ENCODE assay signal across 8 cellular contexts in the genomic region with DNA sequence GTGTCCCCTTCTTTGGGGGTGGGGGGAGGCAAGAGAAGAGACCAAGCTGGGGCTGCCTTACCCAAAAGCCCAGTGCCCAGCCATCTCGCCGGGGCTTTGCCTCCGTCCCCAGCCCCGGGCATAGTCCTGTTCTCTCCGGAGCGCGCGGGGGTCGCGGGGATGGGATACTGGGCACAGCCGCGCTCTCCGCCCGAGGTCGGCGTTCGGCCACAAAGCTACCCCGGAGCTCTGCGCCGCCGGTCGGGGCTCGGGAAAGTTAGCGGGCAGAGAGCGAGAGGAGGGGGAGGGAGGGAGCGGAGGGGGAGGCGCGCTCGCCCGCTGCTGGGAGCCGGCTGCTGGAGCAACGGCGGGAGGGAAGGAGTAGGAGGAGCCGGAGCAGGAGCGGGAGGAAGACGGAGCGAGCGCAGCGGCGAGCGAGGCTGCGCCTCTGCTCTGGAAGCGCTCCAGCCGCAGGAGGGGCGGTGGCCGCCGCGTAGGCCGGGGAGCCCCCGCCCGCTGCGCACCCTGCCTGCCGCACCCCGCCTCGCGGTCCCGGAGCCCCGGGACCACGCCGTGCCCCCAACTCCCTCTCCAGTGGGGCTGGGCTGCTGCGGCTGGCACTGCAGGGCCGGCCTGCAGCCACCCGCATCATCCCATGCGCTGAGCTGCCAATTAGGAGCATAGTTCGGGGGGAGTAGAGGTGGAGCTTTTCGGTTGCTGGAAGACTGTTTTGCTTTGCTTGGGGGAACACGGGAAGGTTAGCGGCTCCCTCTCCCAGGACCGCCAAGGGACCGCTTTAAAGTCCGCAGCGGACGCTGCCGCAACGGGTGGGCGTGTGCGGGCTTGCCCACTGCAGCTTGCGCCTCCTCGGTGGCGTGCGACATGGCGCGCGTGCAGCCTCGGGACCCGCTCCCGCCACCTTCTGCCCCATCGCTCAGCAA. TPM values are rescaled to one million over a fixed set of nuclear protein-coding genes. Genes with fewer than 3 reads are reported as not detected.
DNase-seq lines count a peak whose midpoint lies in the region; ATAC-seq and TF ChIP-seq lines count a peak whose summit lies in the region.

A gene with protein sequence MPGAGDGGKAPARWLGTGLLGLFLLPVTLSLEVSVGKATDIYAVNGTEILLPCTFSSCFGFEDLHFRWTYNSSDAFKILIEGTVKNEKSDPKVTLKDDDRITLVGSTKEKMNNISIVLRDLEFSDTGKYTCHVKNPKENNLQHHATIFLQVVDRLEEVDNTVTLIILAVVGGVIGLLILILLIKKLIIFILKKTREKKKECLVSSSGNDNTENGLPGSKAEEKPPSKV (minus strand): TSS at position 272 of the 920 bp plus-strand sequence. CDS start 150 bp downstream, at position 122.

- WGBS in iPS DF 6.9 (ENCODE audit: insufficient coverage, insufficient read length): no CpG with 5 or more reads among the region's 88 CpGs

- no peak for ATAC-seq in GM19397 (IDR thresholded peaks at IDR 0.05; ENCODE audit: unreplicated experiment)

- peak; percentile 78 for DNase-seq in activated CD4-positive, alpha-beta T cell treated with anti-CD3 and anti-CD28 coated beads, Interleukin-2, amount 10 ng/mL, durations not matched to agents 24 days and 14 days
- no peak for DNase-seq in activated CD4-positive, alpha-beta T cell treated with anti-CD3 and anti-CD28 coated beads for 1 hour
- DNase-seq in NCI-H510A treated with DMSO at 0.1 percent for 48 hours (lab: John Stamatoyannopoulos, UW): peak; percentile 62
- peak; percentile 66 to 97 for DNase-seq in T47D (ENCODE audit: low read depth in 1 of 2, low spot score in 1 of 2)
- no peak for DNase-seq in iPS DF 6.9 (ENCODE audit: low read depth, low spot score)
- DNase-seq in retinal pigment epithelial cell (ENCODE audit: low read depth): no peak
- no peak for DNase-seq in stimulated activated CD4-positive, alpha-beta T cell treated with anti-CD3 and anti-CD28 coated beads, Interleukin-4, amount 100 ng/mL, for 24 hours

- H3K27me3 ChIP-seq in iPS DF 6.9 (ENCODE audit: control insufficient read depth, insufficient read depth, low read length): peaks cover 56% of the 10 kb centered on the region

- in situ Hi-C loops in T47D (cut with HindIII; ENCODE audit: low pct_unique_long_range_greater_than_20kb, low sequenced_read_pairs): no loop called here

- H3K9me3 ChIP-seq in iPS DF 6.9 (ENCODE audit: control insufficient read depth, insufficient read depth, low read length): no peaks in the 10 kb centered on the region

- no peak within 1 kb of the TSS for H3K27ac Mint-ChIP-seq in activated CD4-positive, alpha-beta T cell treated with anti-CD3 and anti-CD28 coated beads, Interleukin-2, amount 10 ng/mL, durations not matched to agents 24 days and 14 days

- no peaks in the 10 kb centered on the region for H3K36me3 Mint-ChIP-seq in activated CD4-positive, alpha-beta T cell treated with anti-CD3 and anti-CD28 coated beads, Interleukin-2, amount 10 ng/mL, durations not matched to agents 24 days and 14 days (ENCODE audit: low read depth)

- H3K4me1 Mint-ChIP-seq in activated CD4-positive, alpha-beta T cell treated with anti-CD3 and anti-CD28 coated beads, Interleukin-2, amount 10 ng/mL, durations not matched to agents 24 days and 14 days: peaks cover 14% of the 10 kb centered on the region

- no peaks in the 10 kb centered on the region for H3K36me3 ChIP-seq in iPS DF 6.9 (ENCODE audit: control insufficient read depth, insufficient read depth, low read length)

- H3K27ac ChIP-seq in iPS DF 6.9 (ENCODE audit: low read length): no peak within 1 kb of the TSS

- peak within 1 kb of the TSS; percentile 74 for H3K4me3 Mint-ChIP-seq in activated CD4-positive, alpha-beta T cell treated with anti-CD3 and anti-CD28 coated beads, Interleukin-2, amount 10 ng/mL, durations not matched to agents 24 days and 14 days

- peak within 1 kb of the TSS; percentile 72 for H3K4me3 ChIP-seq in iPS DF 6.9 (ENCODE audit: low read length)
- H3K4me3 ChIP-seq in retinal pigment epithelial cell (ENCODE audit: low read length): peak within 1 kb of the TSS; percentile 39

- intact Hi-C loops in activated CD4-positive, alpha-beta T cell treated with anti-CD3 and anti-CD28 coated beads, Interleukin-2, amount 10 ng/mL, durations not matched to agents 24 days and 14 days (cut with micrococcal nuclease): no loop called here

- peaks cover 18% of the 10 kb centered on the region for H3K4me1 ChIP-seq in iPS DF 6.9 (ENCODE audit: control insufficient read depth, insufficient read depth, low read length)

- no peaks in the 10 kb centered on the region for H3K9me3 Mint-ChIP-seq in activated CD4-positive, alpha-beta T cell treated with anti-CD3 and anti-CD28 coated beads, Interleukin-2, amount 10 ng/mL, durations not matched to agents 24 days and 14 days

- H3K27me3 Mint-ChIP-seq in activated CD4-positive, alpha-beta T cell treated with anti-CD3 and anti-CD28 coated beads, Interleukin-2, amount 10 ng/mL, durations not matched to agents 24 days and 14 days: peaks cover 87% of the 10 kb centered on the region

- TF ChIP-seq CTCF in retinal pigment epithelial cell (conservative IDR thresholded peaks at IDR 0.05; ENCODE audit: low read depth, low read length): no peak

RNA-seq across cellular contexts. Expression of the gene that starts here (rescaled TPM):
- total RNA-seq in activated CD4-positive, alpha-beta T cell treated with anti-CD3 and anti-CD28 coated beads, Interleukin-2, amount 10 ng/mL, durations not matched to agents 24 days and 14 days: 0.07 and 0.36 TPM in 2 replicates

Comparison
In these comparisons a context has a peak if more than half of its experiments do, and no peak if none do; other contexts are left out.
1. Peak in DNase-seq in activated CD4-positive, alpha-beta T cell treated with anti-CD3 and anti-CD28 coated beads, Interleukin-2, amount 10 ng/mL, durations not matched to agents 24 days and 14 days; RNA of the gene not detected or under 1 TPM.
2. DNase-seq: peak in NCI-H510A treated with DMSO at 0.1 percent for 48 hours (single experiment) and T47D (2 of 2); none in activated CD4-positive, alpha-beta T cell treated with anti-CD3 and anti-CD28 coated beads for 1 hour (single experiment), iPS DF 6.9 (single experiment), retinal pigment epithelial cell (single experiment) and stimulated activated CD4-positive, alpha-beta T cell treated with anti-CD3 and anti-CD28 coated beads, Interleukin-4, amount 100 ng/mL, for 24 hours (single experiment).